9 cellular contexts compared by ENCODE assay signal in the genomic region with DNA sequence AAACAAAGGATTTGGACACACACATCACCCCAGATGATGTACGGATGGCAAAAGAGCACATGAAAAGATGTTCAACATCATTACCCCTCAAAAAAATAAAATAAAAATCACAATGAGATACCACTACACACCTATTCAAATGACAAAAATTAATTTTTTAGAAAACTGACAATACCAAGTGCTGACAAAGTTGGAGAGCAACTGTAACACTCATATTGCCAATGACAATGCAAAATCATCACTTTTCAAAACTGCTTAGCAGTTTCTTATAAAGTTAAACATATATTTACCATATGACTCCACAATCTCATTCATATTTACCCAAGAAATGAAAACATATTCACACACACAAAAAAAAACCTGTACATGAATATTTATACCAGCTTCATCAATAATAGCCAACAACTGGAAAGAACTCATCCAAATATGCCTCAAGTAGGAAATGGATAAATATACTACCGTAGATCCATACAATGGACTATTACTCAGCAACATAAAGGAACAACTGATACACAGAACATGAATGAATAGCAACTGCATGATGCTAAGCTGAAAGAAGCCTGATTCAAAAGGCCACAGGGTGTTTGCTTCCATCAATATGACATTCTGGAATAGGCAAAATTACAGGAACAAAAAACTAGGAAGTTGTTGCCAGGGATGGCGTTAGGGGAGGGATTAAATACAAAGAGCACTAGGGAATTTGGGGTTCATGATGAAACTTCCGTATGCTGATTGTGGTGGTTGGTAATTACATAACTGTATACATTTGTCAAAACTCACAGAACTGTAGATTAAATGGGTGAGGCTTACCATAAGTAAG. TPM values are rescaled to one million over a fixed set of nuclear protein-coding genes. Genes with fewer than 3 reads are reported as not detected.
A peak's percentile ranks its signal among the peaks of the same experiment; 100 is the strongest.
DNase-seq lines count a peak whose midpoint lies in the region; ATAC-seq and TF ChIP-seq lines count a peak whose summit lies in the region.
"Had no signal": no experiment of that assay in that cellular context is flagged by ENCODE, and none has a peak within 500 bp of the region (broad histone marks: within the 10 kb centered on the region; RNA-seq: fewer than 3 reads in every experiment).

No MANE protein-coding gene starts in this region.

- POLR2A ChIA-PET in activated CD8-positive, alpha-beta T cell treated with anti-CD3 and anti-CD28 coated beads for 36 hours (lab: Charles Lee) = no interaction called here

- H3K36me3 Mint-ChIP-seq in CD4-positive, CD25-positive, alpha-beta regulatory T cell = no peaks in the 10 kb centered on the region
- H3K36me3 Mint-ChIP-seq in activated CD8-positive, alpha-beta T cell treated with anti-CD3 and anti-CD28 coated beads for 36 hours (ENCODE audit: low read depth) = peaks cover 2% of the 10 kb centered on the region

- peak overlapping the region; percentile 91 for H3K4me3 ChIP-seq in CD4-positive, CD25-positive, alpha-beta regulatory T cell (ENCODE audit: low read depth, low read length)
- H3K4me3 ChIP-seq in HL-60 (replicated peaks; ENCODE audit: insufficient read depth, low read length) (no peak overlapping the region; the same call in 1 of the 2 replicates), mesodermal cell (ENCODE audit: extremely low read depth, insufficient read depth, low read length, poor library complexity, severe bottlenecking) (peak overlapping the region; percentile 74), left lung (no peak overlapping the region), psoas muscle (no peak overlapping the region)

- H3K36me3 ChIP-seq in CD4-positive, CD25-positive, alpha-beta regulatory T cell (ENCODE audit: control insufficient read depth, insufficient read depth, low read length) = no peaks in the 10 kb centered on the region
- H3K36me3 ChIP-seq in mesodermal cell (ENCODE audit: control insufficient read depth, insufficient read depth, low read length) (no peaks in the 10 kb centered on the region), left lung (no peaks in the 10 kb centered on the region), psoas muscle (ENCODE audit: insufficient read depth in 1 of 2, low read depth in 1 of 2) (no peaks in the 10 kb centered on the region)

- intact Hi-C loops in activated CD8-positive, alpha-beta T cell treated with anti-CD3 and anti-CD28 coated beads for 36 hours (cut with micrococcal nuclease) = loop anchor here (5.0 to 10.0 kb wide), 2 partner anchors 151 to 253 kb away; a partner anchor contains a TSS
- intact Hi-C loops in left lung (cut with DNase I) (no loop called here), psoas muscle (cut with DNase I) (loop anchor here (10.0 kb wide), 4 partner anchors 143 to 323 kb away; a partner anchor contains a TSS)

- H3K27me3 ChIP-seq in CD4-positive, CD25-positive, alpha-beta regulatory T cell (ENCODE audit: control insufficient read depth, insufficient read depth, low read length) = peaks cover 5% of the 10 kb centered on the region
- no peaks in the 10 kb centered on the region for H3K27me3 ChIP-seq in HL-60 (ENCODE audit: insufficient read depth, poor library complexity, severe bottlenecking)
- H3K27me3 ChIP-seq in left lung = no peaks in the 10 kb centered on the region
- H3K27me3 ChIP-seq in psoas muscle (ENCODE audit: insufficient read depth in 3 of 3, low read length in 2 of 3) = peaks cover 0 to 38% (median 0%) of the 10 kb centered on the region in 3 donors

- H3K4me3 Mint-ChIP-seq in CD4-positive, CD25-positive, alpha-beta regulatory T cell = peak overlapping the region; percentile 94 to 97 (median 96)
- H3K4me3 Mint-ChIP-seq in activated CD8-positive, alpha-beta T cell treated with anti-CD3 and anti-CD28 coated beads for 36 hours = peak overlapping the region; percentile 78

- no peak for TF ChIP-seq CTCF in HL-60 (IDR thresholded peaks at IDR 0.05; ENCODE audit: insufficient read depth, low read length)
- no peak for TF ChIP-seq CTCF in activated CD8-positive, alpha-beta T cell treated with anti-CD3 and anti-CD28 coated beads for 36 hours (IDR thresholded peaks at IDR 0.05)
- TF ChIP-seq CTCF in left lung (IDR thresholded peaks at IDR 0.05) = no peak
- no peak for TF ChIP-seq CTCF in psoas muscle (IDR thresholded peaks at IDR 0.05)

- H3K27me3 Mint-ChIP-seq in CD4-positive, CD25-positive, alpha-beta regulatory T cell = peaks cover 12% of the 10 kb centered on the region
- no peaks in the 10 kb centered on the region for H3K27me3 Mint-ChIP-seq in activated CD8-positive, alpha-beta T cell treated with anti-CD3 and anti-CD28 coated beads for 36 hours

- DNase-seq in CD4-positive, CD25-positive, alpha-beta regulatory T cell = no peak
- DNase-seq in HL-60 (ENCODE audit: low read depth in 1 of 2, low spot score in 1 of 2) (peak; percentile 55 to 62), ecto neural progenitor cell (ENCODE audit: low spot score) (no peak), left lung (no peak), psoas muscle (no peak)
- DNase-seq in activated CD8-positive, alpha-beta T cell treated with anti-CD3 and anti-CD28 coated beads for 36 hours = no peak
- DNase-seq: activated CD8-positive, alpha-beta memory T cell treated with anti-CD3 and anti-CD28 coated beads, Interleukin-2, amount 50 U/mL, for 4 hours had no signal

- no peak for ATAC-seq in CD4-positive, CD25-positive, alpha-beta regulatory T cell (ENCODE audit: low read depth in 2 of 2)
- no peak for ATAC-seq in activated CD8-positive, alpha-beta T cell treated with anti-CD3 and anti-CD28 coated beads for 36 hours
- ATAC-seq in left lung = no peak
- no peak for ATAC-seq in psoas muscle
- no peak for ATAC-seq in GM21515 (IDR thresholded peaks at IDR 0.05; ENCODE audit: unreplicated experiment)

- H3K9me3 ChIP-seq in CD4-positive, CD25-positive, alpha-beta regulatory T cell (ENCODE audit: control insufficient read depth in 2 of 2, low read length in 2 of 2) = no peaks in the 10 kb centered on the region
- H3K9me3 ChIP-seq in mesodermal cell (ENCODE audit: control insufficient read depth, low read length) = no peaks in the 10 kb centered on the region
- no peaks in the 10 kb centered on the region for H3K9me3 ChIP-seq in left lung
- no peaks in the 10 kb centered on the region for H3K9me3 ChIP-seq in psoas muscle

- CTCF ChIA-PET in activated CD8-positive, alpha-beta T cell treated with anti-CD3 and anti-CD28 coated beads for 36 hours (lab: Charles Lee) = interaction anchor here (0.9 to 2.6 kb wide), 4 partner anchors 25 to 323 kb away, joined by 3 to 8 read pairs (median 5); no protein-coding TSS in a partner anchor

- H3K4me1 ChIP-seq in CD4-positive, CD25-positive, alpha-beta regulatory T cell (ENCODE audit: control insufficient read depth, insufficient read depth, low read length, poor library complexity, severe bottlenecking) = peaks cover 22% of the 10 kb centered on the region
- H3K4me1 ChIP-seq in mesodermal cell (ENCODE audit: control insufficient read depth, insufficient read depth, low read length, poor library complexity, severe bottlenecking) = peaks cover 19% of the 10 kb centered on the region
- peaks cover 13 to 29% of the 10 kb centered on the region in 2 donors for H3K4me1 ChIP-seq in left lung
- H3K4me1 ChIP-seq in psoas muscle = no peaks in the 10 kb centered on the region

- WGBS in mesodermal cell (ENCODE audit: insufficient coverage in 2 of 2), 2 experiments = 86% methylated on average over 1 of the region's 4 CpGs; no CpG with 5 or more reads in 1 of the 2 experiments
- WGBS in psoas muscle, 3 donors = 77 to 88% (median 78%) methylated on average over 4 of the region's 4 CpGs

- H3K9me3 Mint-ChIP-seq in CD4-positive, CD25-positive, alpha-beta regulatory T cell = peaks cover 0 to 1% (median 0%) of the 10 kb centered on the region in 7 donors
- H3K9me3 Mint-ChIP-seq in activated CD8-positive, alpha-beta T cell treated with anti-CD3 and anti-CD28 coated beads for 36 hours = no peaks in the 10 kb centered on the region

- peak overlapping the region; percentile 73 for H3K27ac ChIP-seq in CD4-positive, CD25-positive, alpha-beta regulatory T cell (ENCODE audit: insufficient read depth, low read length, poor library complexity, severe bottlenecking)
- H3K27ac ChIP-seq in HL-60 (replicated peaks) (peak overlapping the region; percentile 81), mesodermal cell (ENCODE audit: low read depth, low read length, severe bottlenecking) (no peak overlapping the region), left lung (peak overlapping the region in 1 of 2 donors; percentile 89), psoas muscle (no peak overlapping the region)

- H3K27ac Mint-ChIP-seq in CD4-positive, CD25-positive, alpha-beta regulatory T cell = peak overlapping the region in 2 of 3 donors; percentile 74 to 90
- H3K27ac Mint-ChIP-seq in activated CD8-positive, alpha-beta T cell treated with anti-CD3 and anti-CD28 coated beads for 36 hours = peak overlapping the region; percentile 36

- H3K4me1 Mint-ChIP-seq in CD4-positive, CD25-positive, alpha-beta regulatory T cell = peaks cover 21 to 53% (median 33%) of the 10 kb centered on the region in 4 donors
- H3K4me1 Mint-ChIP-seq in activated CD8-positive, alpha-beta T cell treated with anti-CD3 and anti-CD28 coated beads for 36 hours (ENCODE audit: low read depth) = peaks cover 34% of the 10 kb centered on the region

RNA-seq across cellular contexts. Expression of a gene that starts 1.3 kb away (rescaled TPM):
- 0.25 TPM for total RNA-seq in CD4-positive, CD25-positive, alpha-beta regulatory T cell
- 1 to 10 TPM in 1 of 4 donors, under 1 TPM in 3; 0.08 to 1.1 (median 0.14) TPM for polyA plus RNA-seq in CD4-positive, CD25-positive, alpha-beta regulatory T cell
- under 1 TPM; 0.36 to 0.43 TPM for total RNA-seq in activated CD8-positive, alpha-beta T cell treated with anti-CD3 and anti-CD28 coated beads for 36 hours
- polyA plus RNA-seq in mesodermal cell (2013, experiment 1 of 2) = 0.63 TPM
- polyA plus RNA-seq in mesodermal cell (2013, experiment 2 of 2) = 0.71 TPM
- total RNA-seq in left lung = under 1 TPM; 0.38 to 0.81 TPM
- 1 to 10 TPM in 2 of 4 donors, under 1 TPM in 1, not detected in 1; 0.68 to 2.4 (median 1.2) TPM for total RNA-seq in psoas muscle
- polyA plus RNA-seq in psoas muscle = under 1 TPM; 0.04 to 0.59 (median 0.07) TPM

Comparison
In these comparisons a context has a peak if more than half of its experiments do, and no peak if none do; other contexts are left out.
1. DNase-seq: peak in HL-60 (2 of 2); none in CD4-positive, CD25-positive, alpha-beta regulatory T cell (0 of 3), activated CD8-positive, alpha-beta T cell treated with anti-CD3 and anti-CD28 coated beads for 36 hours (single experiment), ecto neural progenitor cell (single experiment), left lung (0 of 2) and psoas muscle (0 of 2).
2. H3K27ac ChIP-seq: peak in CD4-positive, CD25-positive, alpha-beta regulatory T cell (single experiment) and HL-60 (single experiment); none in mesodermal cell (single experiment) and psoas muscle (single experiment).
3. H3K4me3 ChIP-seq: peak in CD4-positive, CD25-positive, alpha-beta regulatory T cell (single experiment) and mesodermal cell (single experiment); none in HL-60 (single experiment), left lung (0 of 2) and psoas muscle (single experiment).
4. intact Hi-C loops: an anchor here in activated CD8-positive, alpha-beta T cell treated with anti-CD3 and anti-CD28 coated beads for 36 hours (5.0 to 10.0 kb wide) and psoas muscle (10.0 kb wide); none called in left lung.